ENCODE assay signal across 13 cellular contexts in genomic region chr9:134058716-134059115, GRCh38. TPM values are rescaled to one million over a fixed set of nuclear protein-coding genes. Genes with fewer than 3 reads are reported as not detected.
A peak's percentile ranks its signal among the peaks of the same experiment; 100 is the strongest.
DNase-seq lines count a peak whose midpoint lies in the region; FAIRE-seq and TF ChIP-seq lines count a peak whose summit lies in the region.
"Had no signal": no experiment of that assay in that cellular context is flagged by ENCODE, and none has a peak within 500 bp of the region (broad histone marks: within the 10 kb centered on the region; RNA-seq: fewer than 3 reads in every experiment).

No MANE protein-coding gene starts in this region.

- H3K27me3 ChIP-seq in SK-N-SH (ENCODE audit: insufficient read depth) = no peaks in the 10 kb centered on the region
- H3K27me3 ChIP-seq in keratinocyte (ENCODE audit: control insufficient read depth, extremely low read depth, insufficient read depth, low read length) = no peaks in the 10 kb centered on the region
- no peaks in the 10 kb centered on the region for H3K27me3 ChIP-seq in effector memory CD4-positive, alpha-beta T cell (replicated peaks; ENCODE audit: control insufficient read depth, insufficient read depth, low read length, poor library complexity, severe bottlenecking)
- H3K27me3 ChIP-seq: suprapubic skin had no signal

- TF ChIP-seq CTCF in SK-N-SH (IDR thresholded peaks at IDR 0.05) = peak; percentile 27; the same call in 1 of the 2 replicates
- TF ChIP-seq CTCF in keratinocyte (optimal IDR thresholded peaks at IDR 0.05 in 1 of 3, IDR thresholded peaks at IDR 0.05 in 1 of 3, conservative IDR thresholded peaks at IDR 0.05 in 1 of 3; ENCODE audit: extremely low read depth in 1 of 3, insufficient read depth in 2 of 3, low read length in 3 of 3) = peak in 1 of 3 experiments; percentile 23

- no peaks in the 10 kb centered on the region for H3F3A ChIP-seq in SK-N-SH (replicated peaks; ENCODE audit: insufficient read depth)

- H3K27me3 Mint-ChIP-seq in activated naive CD4-positive, alpha-beta T cell treated with anti-CD3 and anti-CD28 coated beads, Interleukin-2, amount 50 U/mL, for 24 hours = no peaks in the 10 kb centered on the region
- H3K27me3 Mint-ChIP-seq in activated naive CD4-positive, alpha-beta T cell treated with anti-CD3 and anti-CD28 coated beads for 36 hours (ENCODE audit: low read depth) = no peaks in the 10 kb centered on the region
- H3K27me3 Mint-ChIP-seq: activated naive CD8-positive, alpha-beta T cell; memory B cell had no signal

- H3K4me1 Mint-ChIP-seq in activated naive CD4-positive, alpha-beta T cell treated with anti-CD3 and anti-CD28 coated beads, Interleukin-2, amount 50 U/mL, for 24 hours = peaks cover 55% of the 10 kb centered on the region
- H3K4me1 Mint-ChIP-seq in activated naive CD4-positive, alpha-beta T cell treated with anti-CD3 and anti-CD28 coated beads for 36 hours (ENCODE audit: low read depth) = peaks cover 40% of the 10 kb centered on the region

- H3K4me2 ChIP-seq in SK-N-SH = peak overlapping the region; percentile 33; the same call in 1 of the 2 replicates
- H3K4me2 ChIP-seq in keratinocyte (ENCODE audit: control insufficient read depth, extremely low read depth, insufficient read depth, low read depth, low read length) = peak overlapping the region; percentile 35

- H3K79me2 ChIP-seq in SK-N-SH (ENCODE audit: insufficient read depth) (peaks cover 100% of the 10 kb centered on the region), keratinocyte (ENCODE audit: control insufficient read depth, insufficient read depth, low read length) (peaks cover 54% of the 10 kb centered on the region)

- H2AFZ ChIP-seq in SK-N-SH (ENCODE audit: low read depth) = no peak overlapping the region
- no peak overlapping the region for H2AFZ ChIP-seq in keratinocyte (ENCODE audit: control insufficient read depth, low read length)

- no peak for DNase-seq in activated naive CD4-positive, alpha-beta T cell treated with anti-CD3 and anti-CD28 coated beads for 36 hours
- DNase-seq in SK-N-SH (peak; percentile 44), keratinocyte (ENCODE audit: low read depth, low spot score) (no peak), stromal cell of bone marrow (ENCODE audit: low read depth) (peak; percentile 13), MV-4-11 (lab: John Stamatoyannopoulos, UW) (no peak), cerebellar cortex (ENCODE audit: low spot score) (no peak)
- DNase-seq in effector memory CD4-positive, alpha-beta T cell = no peak
- DNase-seq: ACHN, NCI-H187 had no signal

- H3K36me3 ChIP-seq in SK-N-SH (replicated peaks in 1 of 2; ENCODE audit: control insufficient read depth in 1 of 2, insufficient read depth in 2 of 2, low read length in 1 of 2) = peaks cover 0 to 2% of the 10 kb centered on the region in 2 experiments
- H3K36me3 ChIP-seq in keratinocyte (ENCODE audit: control insufficient read depth in 2 of 2, extremely low read depth in 1 of 2, insufficient read depth in 2 of 2, low read length in 2 of 2) = no peaks in the 10 kb centered on the region
- peaks cover under 1% of the 10 kb centered on the region for H3K36me3 ChIP-seq in effector memory CD4-positive, alpha-beta T cell (ENCODE audit: control insufficient read depth, insufficient read depth, low read length)

- whole genome bisulfite sequencing in SK-N-SH (ENCODE audit: low lambda C conversion rate) = 81% methylated on average over 7 of the region's 7 CpGs

- intact Hi-C loops in activated naive CD4-positive, alpha-beta T cell treated with anti-CD3 and anti-CD28 coated beads for 36 hours (cut with micrococcal nuclease) = no loop called here

- POLR2A ChIA-PET in SK-N-SH (lab: Yijun Ruan, JAX) = no interaction called here

- H3K4me3 ChIP-seq in SK-N-SH (ENCODE audit: low read depth in 2 of 2, low read length in 1 of 2) (no peak overlapping the region), keratinocyte (ENCODE audit: control insufficient read depth in 2 of 3, extremely low read depth in 1 of 3, insufficient read depth in 2 of 3, low read depth in 1 of 3, low read length in 3 of 3) (peak overlapping the region in 1 of 3 experiments; percentile 10)
- H3K4me3 ChIP-seq in effector memory CD4-positive, alpha-beta T cell (ENCODE audit: insufficient read depth, low read depth, low read length, poor library complexity, severe bottlenecking) = no peak overlapping the region
- H3K4me3 ChIP-seq: suprapubic skin had no signal

- H3K4me1 ChIP-seq in SK-N-SH (ENCODE audit: control insufficient read depth in 1 of 2, insufficient read depth in 2 of 2, low read depth in 1 of 2, low read length in 1 of 2) = peaks cover 6 to 81% of the 10 kb centered on the region in 2 experiments; a peak in 2 of 4 replicates
- H3K4me1 ChIP-seq in keratinocyte (ENCODE audit: control insufficient read depth, extremely low read depth, insufficient read depth, low read length) = peaks cover 47% of the 10 kb centered on the region
- H3K4me1 ChIP-seq in effector memory CD4-positive, alpha-beta T cell (ENCODE audit: control insufficient read depth, insufficient read depth, low read length, poor library complexity, severe bottlenecking) = peaks cover 19% of the 10 kb centered on the region

- peak; percentile 63 for FAIRE-seq in keratinocyte (lab: Jason Lieb, UNC)

- H3K36me3 Mint-ChIP-seq in activated naive CD4-positive, alpha-beta T cell treated with anti-CD3 and anti-CD28 coated beads, Interleukin-2, amount 50 U/mL, for 24 hours = no peaks in the 10 kb centered on the region
- H3K36me3 Mint-ChIP-seq in activated naive CD4-positive, alpha-beta T cell treated with anti-CD3 and anti-CD28 coated beads for 36 hours (ENCODE audit: low read depth) = no peaks in the 10 kb centered on the region
- H3K36me3 Mint-ChIP-seq: activated naive CD8-positive, alpha-beta T cell; memory B cell had no signal

- CTCF ChIA-PET in activated naive CD4-positive, alpha-beta T cell treated with anti-CD3 and anti-CD28 coated beads for 36 hours (lab: Charles Lee) = no interaction called here
- CTCF ChIA-PET in SK-N-SH (lab: Yijun Ruan, JAX) = interaction anchor here (1.3 kb wide), 1 partner anchor 25 kb away, joined by 3 read pairs; no protein-coding TSS in a partner anchor

- no peak overlapping the region for H3K9ac ChIP-seq in SK-N-SH
- H3K9ac ChIP-seq in keratinocyte (ENCODE audit: control insufficient read depth, extremely low read depth, insufficient read depth, low read length) = no peak overlapping the region

- no peaks in the 10 kb centered on the region for H3K9me3 ChIP-seq in SK-N-SH
- H3K9me3 ChIP-seq in keratinocyte (ENCODE audit: control insufficient read depth, low read depth, low read length) = no peaks in the 10 kb centered on the region
- no peaks in the 10 kb centered on the region for H3K9me3 ChIP-seq in effector memory CD4-positive, alpha-beta T cell (ENCODE audit: control insufficient read depth, low read length)
- H3K9me3 ChIP-seq: suprapubic skin had no signal

- peak overlapping the region; percentile 68 for H3K27ac Mint-ChIP-seq in activated naive CD4-positive, alpha-beta T cell treated with anti-CD3 and anti-CD28 coated beads, Interleukin-2, amount 50 U/mL, for 24 hours
- no peak overlapping the region for H3K27ac Mint-ChIP-seq in activated naive CD4-positive, alpha-beta T cell treated with anti-CD3 and anti-CD28 coated beads for 36 hours
- H3K27ac Mint-ChIP-seq: activated naive CD8-positive, alpha-beta T cell; memory B cell had no signal

- peak; percentile 3; the same call in 1 of the 2 replicates for TF ChIP-seq RAD21 in SK-N-SH (IDR thresholded peaks at IDR 0.05; ENCODE audit: low read length)

- H3K9me1 ChIP-seq in keratinocyte (ENCODE audit: control insufficient read depth, extremely low read depth, insufficient read depth, low read length) = peaks cover 6% of the 10 kb centered on the region

- dilution Hi-C loops in keratinocyte (cut with MboI; ENCODE audit: extremely low pct_ligation_motif_present, low sequenced_read_pairs) = no loop called here

- H4K20me1 ChIP-seq in SK-N-SH (ENCODE audit: insufficient read depth) = peaks cover 100% of the 10 kb centered on the region
- H4K20me1 ChIP-seq in keratinocyte (ENCODE audit: control insufficient read depth, extremely low read depth, insufficient read depth, low read length) = peaks cover 26% of the 10 kb centered on the region

- peak overlapping the region in 1 of 2 experiments; percentile 54; a peak in 3 of 4 replicates for H3K27ac ChIP-seq in SK-N-SH (ENCODE audit: low read depth in 2 of 2, low read length in 1 of 2)
- H3K27ac ChIP-seq in keratinocyte (ENCODE audit: control insufficient read depth, insufficient read depth, low read length) = no peak overlapping the region
- no peak overlapping the region for H3K27ac ChIP-seq in effector memory CD4-positive, alpha-beta T cell (ENCODE audit: insufficient read depth, low read length, poor library complexity, severe bottlenecking)
- H3K27ac ChIP-seq: suprapubic skin had no signal

- H3K4me3 Mint-ChIP-seq in activated naive CD4-positive, alpha-beta T cell treated with anti-CD3 and anti-CD28 coated beads, Interleukin-2, amount 50 U/mL, for 24 hours = no peak overlapping the region
- H3K4me3 Mint-ChIP-seq in activated naive CD4-positive, alpha-beta T cell treated with anti-CD3 and anti-CD28 coated beads for 36 hours = no peak overlapping the region
- H3K4me3 Mint-ChIP-seq: activated naive CD8-positive, alpha-beta T cell; memory B cell had no signal

- no peak for TF ChIP-seq EP300 in SK-N-SH (IDR thresholded peaks at IDR 0.05; ENCODE audit: borderline replicate concordance in 1 of 2, low read depth in 1 of 2, low read length in 1 of 2)

- no peaks in the 10 kb centered on the region for H3K9me2 ChIP-seq in SK-N-SH

- H3K9me3 Mint-ChIP-seq in activated naive CD4-positive, alpha-beta T cell treated with anti-CD3 and anti-CD28 coated beads, Interleukin-2, amount 50 U/mL, for 24 hours = no peaks in the 10 kb centered on the region
- H3K9me3 Mint-ChIP-seq in activated naive CD4-positive, alpha-beta T cell treated with anti-CD3 and anti-CD28 coated beads for 36 hours = no peaks in the 10 kb centered on the region
- H3K9me3 Mint-ChIP-seq: memory B cell had no signal

RNA-seq across cellular contexts. Expression of gene BRD3, which starts 9.1 kb away (rescaled TPM):
- total RNA-seq in activated naive CD4-positive, alpha-beta T cell treated with anti-CD3 and anti-CD28 coated beads for 36 hours = 10 to 100 TPM; 34.2 to 36.6 TPM
- 7.2 and 11.4 TPM in 2 replicates for polyA plus RNA-seq in SK-N-SH (2012; rRNA removed)
- 10.2 and 11.5 TPM in 2 replicates for polyA plus RNA-seq in SK-N-SH (2012; cell fraction: cytosol; rRNA removed)
- polyA plus RNA-seq in SK-N-SH (2012; cell fraction: nucleus; rRNA removed) = 14.8 and 22.7 TPM in 2 replicates
- 2.5 to 6.3 TPM (median 3.3 TPM) in 3 replicates for polyA plus RNA-seq in keratinocyte
- 22.4 TPM for polyA plus RNA-seq in keratinocyte (2011; ENCODE audit: low read depth)
- 3.4 and 3.9 TPM in 2 replicates for polyA plus RNA-seq in keratinocyte (2011; cell fraction: cytosol; rRNA removed)
- polyA plus RNA-seq in keratinocyte (2011; cell fraction: nucleus; rRNA removed) = 8.0 and 9.2 TPM in 2 replicates
- 7.1 and 8.4 TPM in 2 replicates for polyA plus RNA-seq in keratinocyte (2012; ENCODE audit: low replicate concordance)
- 2.9 to 5.3 TPM (median 4.9 TPM) in 3 replicates for polyA minus RNA-seq in keratinocyte
- 12.3 TPM for polyA minus RNA-seq in keratinocyte (2011; cell fraction: cytosol; rRNA and poly(A)+ RNA removed)
- polyA minus RNA-seq in keratinocyte (2011; cell fraction: nucleus; rRNA and poly(A)+ RNA removed) = 5.6 and 6.5 TPM in 2 replicates

RNA-seq across cellular contexts. Expression of gene BRD3OS, which starts 33.4 kb away (rescaled TPM):
- 1 to 10 TPM; 6.3 to 6.7 TPM for total RNA-seq in activated naive CD4-positive, alpha-beta T cell treated with anti-CD3 and anti-CD28 coated beads for 36 hours
- polyA plus RNA-seq in SK-N-SH (2012; rRNA removed) (21.6 and 23.1 TPM in 2 replicates), keratinocyte (8.2 to 13.8 TPM (median 8.5 TPM) in 3 replicates)
- 22.9 and 26.1 TPM in 2 replicates for polyA plus RNA-seq in SK-N-SH (2012; cell fraction: cytosol; rRNA removed)
- 17.2 and 19.8 TPM in 2 replicates for polyA plus RNA-seq in SK-N-SH (2012; cell fraction: nucleus; rRNA removed)
- 3.3 TPM for polyA plus RNA-seq in keratinocyte (2011; ENCODE audit: low read depth)
- polyA plus RNA-seq in keratinocyte (2011; cell fraction: cytosol; rRNA removed) = 14.2 and 15.1 TPM in 2 replicates
- 9.9 and 11.2 TPM in 2 replicates for polyA plus RNA-seq in keratinocyte (2011; cell fraction: nucleus; rRNA removed)
- polyA plus RNA-seq in keratinocyte (2012; ENCODE audit: low replicate concordance) = 3.2 and 13.3 TPM in 2 replicates
- 6.3 to 10.8 TPM (median 6.5 TPM) in 3 replicates for polyA minus RNA-seq in keratinocyte
- polyA minus RNA-seq in keratinocyte (2011; cell fraction: cytosol; rRNA and poly(A)+ RNA removed) = 10.7 TPM
- polyA minus RNA-seq in keratinocyte (2011; cell fraction: nucleus; rRNA and poly(A)+ RNA removed) = 3.8 and 4.9 TPM in 2 replicates

Comparison
In these comparisons a context has a peak if more than half of its experiments do, and no peak if none do; other contexts are left out.
1. DNase-seq: peak in SK-N-SH (single experiment) and stromal cell of bone marrow (single experiment); none in activated naive CD4-positive, alpha-beta T cell treated with anti-CD3 and anti-CD28 coated beads for 36 hours (single experiment), keratinocyte (single experiment), MV-4-11 (single experiment), cerebellar cortex (single experiment) and effector memory CD4-positive, alpha-beta T cell (0 of 3).